ENCODE assay signal across 8 cellular contexts in genomic region chr20:23048283-23049200, GRCh38. TPM values are rescaled to one million over a fixed set of nuclear protein-coding genes. Genes with fewer than 3 reads are reported as not detected.
DNase-seq lines count a peak whose midpoint lies in the region; ATAC-seq, FAIRE-seq and TF ChIP-seq lines count a peak whose summit lies in the region.
"Had no signal": no experiment of that assay in that cellular context is flagged by ENCODE, and none has a peak within 500 bp of the region (broad histone marks: within the 10 kb centered on the region; RNA-seq: fewer than 3 reads in every experiment).

No MANE protein-coding gene starts in this region.

- DNase-seq in GM12891 (ENCODE audit: insufficient read length, low spot score) (peak; percentile 36), NCI-H510A (lab: John Stamatoyannopoulos, UW) (peak; percentile 74), cardiac fibroblast (ENCODE audit: low read depth in 2 of 2) (peak; percentile 46 to 47), kidney tubule cell (ENCODE audit: low spot score) (peak; percentile 65), stomach (peak; percentile 79)
- no peak for DNase-seq in central memory CD4-positive, alpha-beta T cell
- DNase-seq: activated B cell treated with CpG ODN at 0.5 μM for 24 hours had no signal

- FAIRE-seq in GM12891 (lab: Jason Lieb, UNC): no peak

- no peaks in the 10 kb centered on the region for H3K36me3 ChIP-seq in stomach

- peaks cover 38 to 76% (median 57%) of the 10 kb centered on the region in 4 donors for H3K4me1 ChIP-seq in stomach

- TF ChIP-seq POLR2A in GM12891 (IDR thresholded peaks at IDR 0.05; ENCODE audit: low read depth, low read length): no peak
- no peak for TF ChIP-seq POLR2A in stomach (IDR thresholded peaks at IDR 0.05)

- 4 to 6% (median 4%) methylated on average over 14 to 92 of the region's 92 CpGs for WGBS in stomach, 5 donors

- no peak for ATAC-seq in GM21619 (IDR thresholded peaks at IDR 0.05; ENCODE audit: unreplicated experiment)

- peaks cover 0 to 66% (median 6%) of the 10 kb centered on the region in 3 donors for H3K27me3 ChIP-seq in stomach

- no peaks in the 10 kb centered on the region for H3K9me3 ChIP-seq in stomach

- TF ChIP-seq CTCF in cardiac fibroblast (IDR thresholded peaks at IDR 0.05; ENCODE audit: low read depth, low read length) (peak; percentile 24), stomach (IDR thresholded peaks at IDR 0.05) (peak in 5 of 7 experiments; percentile 32 to 72 (median 40))

- TF ChIP-seq EP300 in stomach (IDR thresholded peaks at IDR 0.05): no peak

- intact Hi-C loops in stomach (cut with DNase I; ENCODE audit: low total_unique reads): loop anchor here (5.0 kb wide), 1 partner anchor 294 kb away; no protein-coding TSS in a partner anchor

- H3K4me3 ChIP-seq in cardiac fibroblast (replicated peaks in 1 of 2; ENCODE audit: low read depth in 2 of 2, low read length in 2 of 2): peak overlapping the region; percentile 51 to 56
- peak overlapping the region; percentile 53 to 66 (median 64) for H3K4me3 ChIP-seq in stomach

- peak overlapping the region; percentile 78 to 93 (median 85) for H3K27ac ChIP-seq in stomach

TF ChIP-seq in GM12891, 5 proteins besides CTCF, POLR2A, EP300 and RAD21:
- TF ChIP-seq POLR2AphosphoS5 (IDR thresholded peaks at IDR 0.05; ENCODE audit: low read depth, low read length) (no peak), TAF1 (IDR thresholded peaks at IDR 0.05; ENCODE audit: low read depth, low read length) (no peak), PAX5 (IDR thresholded peaks at IDR 0.05; ENCODE audit: insufficient read depth, low read length, severe bottlenecking) (no peak), POU2F2 (IDR thresholded peaks at IDR 0.05; ENCODE audit: low read depth, low read length) (no peak)

RNA-seq across cellular contexts. Expression of gene THBD, which starts 0.9 kb away (rescaled TPM):
- polyA plus RNA-seq in GM12891 (2012; ENCODE audit: low read depth, missing spikeins): not detected
- 10 to 100 TPM in 4 of 5 donors, 1 to 10 TPM in 1; 2.7 to 83.5 (median 37.5) TPM for total RNA-seq in stomach
- polyA plus RNA-seq in stomach: 10 to 100 TPM; 14.6 to 19.7 (median 18.2) TPM
- total RNA-seq: activated B cell treated with CpG ODN at 0.5 μM for 24 hours had no signal

RNA-seq across cellular contexts. Expression of gene SSTR4, which starts 13.4 kb away (rescaled TPM):
- polyA plus RNA-seq in GM12891 (2012; ENCODE audit: low read depth, missing spikeins): not detected
- total RNA-seq in stomach: not detected
- polyA plus RNA-seq in stomach: not detected
- total RNA-seq: activated B cell treated with CpG ODN at 0.5 μM for 24 hours had no signal

RNA-seq across cellular contexts. Expression of gene CD93, which starts 37.6 kb away (rescaled TPM):
- 0.05 TPM for polyA plus RNA-seq in GM12891 (2012; ENCODE audit: low read depth, missing spikeins)
- total RNA-seq in stomach: 10 to 100 TPM in 3 of 5 donors, 1 to 10 TPM in 2; 2.9 to 63.5 (median 13.8) TPM
- 1 to 10 TPM; 3.4 to 5.3 (median 4.1) TPM for polyA plus RNA-seq in stomach
- total RNA-seq: activated B cell treated with CpG ODN at 0.5 μM for 24 hours had no signal
